Comparison of ENCODE assay signal across 8 cellular contexts in genomic region chr7:128937271-128937646, GRCh38. TPM values are rescaled to one million over a fixed set of nuclear protein-coding genes. Genes with fewer than 3 reads are reported as not detected.
A peak's percentile ranks its signal among the peaks of the same experiment; 100 is the strongest.
DNase-seq lines count a peak whose midpoint lies in the region; ATAC-seq and TF ChIP-seq lines count a peak whose summit lies in the region.

No MANE protein-coding gene starts in this region.

- no peak overlapping the region for H2BK15ac ChIP-seq in IMR-90 (ENCODE audit: low read depth, low read length)

- no peak overlapping the region for H3K14ac ChIP-seq in IMR-90 (replicated peaks; ENCODE audit: low read depth, low read length)

- H3K4me2 ChIP-seq in IMR-90 (ENCODE audit: low read depth, low read length): no peak overlapping the region
- H3K4me2 ChIP-seq in osteoblast (ENCODE audit: insufficient read depth, low read length): no peak overlapping the region

- TF ChIP-seq POLR2A in IMR-90 (IDR thresholded peaks at IDR 0.05; ENCODE audit: low read depth, low read length): no peak

- no peaks in the 10 kb centered on the region for H3K36me3 ChIP-seq in ES-I3 (ENCODE audit: insufficient read depth, low read length)
- no peaks in the 10 kb centered on the region for H3K36me3 ChIP-seq in IMR-90 (ENCODE audit: control insufficient read depth, insufficient read depth, low read length)
- no peaks in the 10 kb centered on the region for H3K36me3 ChIP-seq in ectodermal cell (ENCODE audit: control insufficient read depth, insufficient read depth, low read length)
- no peaks in the 10 kb centered on the region for H3K36me3 ChIP-seq in osteoblast (ENCODE audit: insufficient read depth, low read length)

- no peak for TF ChIP-seq CTCF in IMR-90 (conservative IDR thresholded peaks at IDR 0.05; ENCODE audit: low read depth, low read length)
- TF ChIP-seq CTCF in osteoblast (IDR thresholded peaks at IDR 0.05; ENCODE audit: extremely low read depth, low read depth, low read length): no peak

- no peak overlapping the region for H2BK20ac ChIP-seq in IMR-90 (ENCODE audit: low read depth, low read length)

- H3K27ac ChIP-seq in IMR-90 (ENCODE audit: insufficient read depth, low read length) (no peak overlapping the region), ectodermal cell (ENCODE audit: insufficient read depth, low read depth, low read length, poor library complexity, severe bottlenecking) (no peak overlapping the region), osteoblast (ENCODE audit: low read depth, low read length) (no peak overlapping the region)

- peak overlapping the region; percentile 28 for H2AK9ac ChIP-seq in IMR-90 (replicated peaks; ENCODE audit: low read depth, low read length, poor library complexity)

- WGBS in IMR-90 (ENCODE audit: extremely low coverage in 2 of 2, insufficient read length in 1 of 2), 2 experiments: 58% methylated on average over 10 of the region's 17 CpGs; no CpG with 5 or more reads in 1 of the 2 experiments
- WGBS in ectodermal cell, 2 experiments: 76 to 77% methylated on average over 17 of the region's 17 CpGs

- no peak overlapping the region for H3K56ac ChIP-seq in IMR-90 (ENCODE audit: extremely low read depth, insufficient read depth, low read length)

- no peaks in the 10 kb centered on the region for H3K79me1 ChIP-seq in IMR-90 (ENCODE audit: low read depth in 1 of 2, low read length in 2 of 2)

- no peaks in the 10 kb centered on the region for H3K9me1 ChIP-seq in IMR-90 (ENCODE audit: insufficient read depth, low read length)

- intact Hi-C loops in IMR-90 (cut with micrococcal nuclease): no loop called here

- H4K91ac ChIP-seq in IMR-90 (ENCODE audit: insufficient read depth, low read depth, low read length): no peak overlapping the region

- H3K4me3 ChIP-seq in IMR-90 (ENCODE audit: insufficient read depth, low read depth, low read length) (no peak overlapping the region), ectodermal cell (ENCODE audit: insufficient read depth, low read depth, low read length) (peak overlapping the region; percentile 43), osteoblast (ENCODE audit: insufficient read depth, low read length) (no peak overlapping the region)

- no TSS peak for BruUV-seq in IMR-90 (replicated peaks; lab: Mats Ljungman, UMichigan)

- no peak for TF ChIP-seq RAD21 in IMR-90 (IDR thresholded peaks at IDR 0.05; ENCODE audit: low read length)

- H3K9ac ChIP-seq in ES-I3 (ENCODE audit: low read depth, low read length): peak overlapping the region; percentile 41; the same call in 1 of the 2 replicates
- H3K9ac ChIP-seq in IMR-90 (ENCODE audit: low read depth, low read length): no peak overlapping the region

- no peak overlapping the region for H3K23ac ChIP-seq in IMR-90 (ENCODE audit: low read depth, low read length)

- in situ Hi-C loops in IMR-90 (cut with MboI; ENCODE audit: low sequenced_read_pairs): no loop called here

- peaks cover 3% of the 10 kb centered on the region; the same call in 1 of the 2 replicates for H3K4me1 ChIP-seq in ES-I3 (ENCODE audit: insufficient read depth, low read length)
- no peaks in the 10 kb centered on the region; the same call in 1 of the 2 replicates for H3K4me1 ChIP-seq in IMR-90 (ENCODE audit: control insufficient read depth, insufficient read depth, low read length)
- H3K4me1 ChIP-seq in ectodermal cell (ENCODE audit: control insufficient read depth, insufficient read depth, low read length): peaks cover 4% of the 10 kb centered on the region
- H3K4me1 ChIP-seq in osteoblast (ENCODE audit: insufficient read depth, low read length): peaks cover 3% of the 10 kb centered on the region

- DNase-seq in IMR-90 (no peak), osteoblast (ENCODE audit: insufficient read length, low spot score, missing footprints) (peak; percentile 39), kidney tubule cell (ENCODE audit: low spot score) (no peak), SK-N-DZ (ENCODE audit: low spot score) (no peak)
- no peak for DNase-seq in stimulated activated CD4-positive, alpha-beta T cell treated with anti-CD3 and anti-CD28 coated beads, Interleukin-4, amount 100 ng/mL, for 24 hours
- no peak for DNase-seq in activated CD8-positive, alpha-beta memory T cell treated with anti-CD3 and anti-CD28 coated beads, Interleukin-2, amount 50 U/mL, for 48 hours

- H3K9me3 ChIP-seq in ES-I3 (ENCODE audit: control insufficient read depth, insufficient read depth, low read length) (no peaks in the 10 kb centered on the region), IMR-90 (ENCODE audit: control insufficient read depth, insufficient read depth, low read length) (no peaks in the 10 kb centered on the region), ectodermal cell (ENCODE audit: control insufficient read depth, low read length) (no peaks in the 10 kb centered on the region), osteoblast (ENCODE audit: low read depth, low read length) (no peaks in the 10 kb centered on the region)

- dilution Hi-C loops in IMR-90 (cut with HindIII; ENCODE audit: low sequenced_read_pairs, unreplicated experiment): no loop called here

- no peak overlapping the region for H4K8ac ChIP-seq in IMR-90 (ENCODE audit: low read depth in 2 of 2, low read length in 2 of 2)

- POLR2A ChIA-PET in IMR-90 (lab: Charles Lee; ENCODE audit: unreplicated experiment): no interaction called here

- H3K27me3 ChIP-seq in IMR-90 (ENCODE audit: control insufficient read depth, insufficient read depth, low read length) (peaks cover 87% of the 10 kb centered on the region), ectodermal cell (ENCODE audit: control insufficient read depth, insufficient read depth, low read length, poor library complexity, severe bottlenecking) (peaks cover 61% of the 10 kb centered on the region), osteoblast (ENCODE audit: insufficient read depth, low read length) (peaks cover 53% of the 10 kb centered on the region)

- no peak overlapping the region for H4K5ac ChIP-seq in IMR-90 (ENCODE audit: low read depth, low read length)

- no peak overlapping the region for H2BK120ac ChIP-seq in IMR-90 (ENCODE audit: low read depth, low read length)

- H4K20me1 ChIP-seq in IMR-90 (ENCODE audit: insufficient read depth, low read length) (no peaks in the 10 kb centered on the region; the same call in 1 of the 2 replicates), osteoblast (ENCODE audit: insufficient read depth, low read length) (no peaks in the 10 kb centered on the region)

- H2AFZ ChIP-seq in IMR-90 (replicated peaks; ENCODE audit: low read length, poor library complexity) (peak overlapping the region; percentile 51), osteoblast (ENCODE audit: low read length) (no peak overlapping the region)

- H2BK5ac ChIP-seq in IMR-90 (ENCODE audit: low read depth, low read length, poor library complexity, severe bottlenecking): no peak overlapping the region

- no peak for ATAC-seq in IMR-90 (ENCODE audit: low read depth)

- no peak overlapping the region for H3K18ac ChIP-seq in IMR-90 (ENCODE audit: low read depth, low read length)

- H3K79me2 ChIP-seq in osteoblast (ENCODE audit: insufficient read depth, low read length): no peaks in the 10 kb centered on the region

- CTCF ChIA-PET in IMR-90 (lab: Yijun Ruan, JAX): no interaction called here

- no peak overlapping the region for H2AK5ac ChIP-seq in IMR-90 (ENCODE audit: low read depth, low read length)

- H3K4ac ChIP-seq in IMR-90 (ENCODE audit: low read depth, low read length): no peak overlapping the region

TF ChIP-seq in IMR-90, 13 proteins besides CTCF, POLR2A, EP300 and RAD21 (continues in another document):
- no peak for TF ChIP-seq MAFK (IDR thresholded peaks at IDR 0.05; ENCODE audit: low read depth, low read length)
- no peak for TF ChIP-seq BHLHE40 (IDR thresholded peaks at IDR 0.05; ENCODE audit: low read depth, low read length)
- no peak for TF ChIP-seq RCOR1 (IDR thresholded peaks at IDR 0.05; ENCODE audit: insufficient replicate concordance, low read length)
- no peak for TF ChIP-seq CHD1 (IDR thresholded peaks at IDR 0.05; ENCODE audit: low read depth, low read length)
- TF ChIP-seq MXI1 (IDR thresholded peaks at IDR 0.05; ENCODE audit: borderline replicate concordance, low read depth, low read length): no peak
- TF ChIP-seq RFX5 (IDR thresholded peaks at IDR 0.05; ENCODE audit: low read depth, low read length): no peak
- no peak for TF ChIP-seq FOS (IDR thresholded peaks at IDR 0.05; ENCODE audit: low read depth, low read length)
- no peak for TF ChIP-seq USF2 (IDR thresholded peaks at IDR 0.05; ENCODE audit: low read depth, low read length)
- no peak for TF ChIP-seq SMC3 (IDR thresholded peaks at IDR 0.05; ENCODE audit: low read depth, low read length)

RNA-seq across cellular contexts. Expression of gene IRF5, which starts 0.5 kb away (rescaled TPM):
- 0.18 TPM in 1 of 2 replicates, not detected in the other for total RNA-seq in IMR-90 (2012; rRNA removed)
- 0.14 TPM in 1 of 2 replicates, not detected in the other for polyA plus RNA-seq in IMR-90 (2012; rRNA removed)
- 0.08 TPM in 1 of 2 replicates, not detected in the other for polyA plus RNA-seq in IMR-90 (2012; cell fraction: cytosol; rRNA removed)
- polyA plus RNA-seq in IMR-90 (2012; cell fraction: nucleus; rRNA removed; ENCODE audit: low replicate concordance): 0.15 and 0.24 TPM in 2 replicates
- polyA plus RNA-seq in ectodermal cell (2013, experiment 1 of 4): 0.19 TPM
- 0.28 TPM for polyA plus RNA-seq in ectodermal cell (2013, experiment 2 of 4)
- 0.43 TPM for polyA plus RNA-seq in ectodermal cell (2013, experiment 3 of 4)
- 0.20 TPM for polyA plus RNA-seq in ectodermal cell (2013, experiment 4 of 4)
- under 0.01 TPM in 2 replicates for total RNA-seq in osteoblast
- polyA plus RNA-seq in SK-N-DZ (2014; cell fraction: cytosol; rRNA removed): 0.29 and 0.68 TPM in 2 replicates
- polyA plus RNA-seq in SK-N-DZ (2014; cell fraction: nucleus; rRNA removed): 0.85 and 5.3 TPM in 2 replicates

RNA-seq across cellular contexts. Expression of gene KCP, which starts 26.8 kb away (rescaled TPM):
- not detected in 2 replicates for total RNA-seq in IMR-90 (2012; rRNA removed)
- 0.03 and 0.07 TPM in 2 replicates for polyA plus RNA-seq in IMR-90 (2012; rRNA removed)
- 0.03 TPM in 1 of 2 replicates, not detected in the other for polyA plus RNA-seq in IMR-90 (2012; cell fraction: cytosol; rRNA removed)
- 0.17 and 0.33 TPM in 2 replicates for polyA plus RNA-seq in IMR-90 (2012; cell fraction: nucleus; rRNA removed; ENCODE audit: low replicate concordance)
- 3.7 TPM for polyA plus RNA-seq in ectodermal cell (2013, experiment 1 of 4)
- polyA plus RNA-seq in ectodermal cell (2013, experiment 2 of 4): 3.8 TPM
- polyA plus RNA-seq in ectodermal cell (2013, experiment 3 of 4): 5.4 TPM
- polyA plus RNA-seq in ectodermal cell (2013, experiment 4 of 4): 4.7 TPM
- 0.88 and 1.1 TPM in 2 replicates for total RNA-seq in osteoblast
- 6.3 and 6.5 TPM in 2 replicates for polyA plus RNA-seq in SK-N-DZ (2014; cell fraction: cytosol; rRNA removed)
- 57.9 and 76.8 TPM in 2 replicates for polyA plus RNA-seq in SK-N-DZ (2014; cell fraction: nucleus; rRNA removed)
